Comparison of ENCODE assay signal across 29 cellular contexts in genomic region chr18:45980229-45980628, GRCh38.
"Had no signal": no experiment of that assay in that cellular context is flagged by ENCODE, and none has a peak within 500 bp of the region (broad histone marks: within the 10 kb centered on the region; RNA-seq: fewer than 3 reads in every experiment).

No MANE protein-coding gene starts in this region.

- H3K9ac ChIP-seq: neural progenitor cell had no signal

- H3K9me3 ChIP-seq: body of pancreas, colonic mucosa, gastrocnemius medialis, lower lobe of right lung, psoas muscle, stomach, thyroid gland, upper lobe of right lung had no signal

- ATAC-seq: activated T-cell treated with anti-CD3 and anti-CD28 coated beads, Interleukin-2, amount 50 U/mL, for 72 hours; body of pancreas; gastrocnemius medialis; lower lobe of right lung; natural killer cell; psoas muscle; stimulated activated naive B cell treated with anti-CD40 and anti-IgM and Interleukin-4, amounts not matched to agents 10 μg/mL and 1 μg/mL and 100 μg/mL, for 72 hours; upper lobe of right lung had no signal

- DNase-seq: activated CD4-positive, alpha-beta T cell treated with anti-CD3 and anti-CD28 coated beads for 4 hours; activated CD4-positive, alpha-beta T cell treated with anti-CD3 and anti-CD28 coated beads, Interleukin-2, amount 50 U/mL, for 4 hours; activated naive CD4-positive, alpha-beta T cell treated with Interleukin-2 at 50 U/mL for 16 hours; activated T-cell treated with anti-CD3 and anti-CD28 coated beads for 4 hours; activated T-cell treated with anti-CD3 and anti-CD28 coated beads, Interleukin-2, amount 50 U/mL, for 72 hours; aorta; body of pancreas; cerebellar nuclear complex; colonic mucosa; effector CD8-positive, alpha-beta T cell; gastrocnemius medialis; hypothalamus; immature natural killer cell; kidney; lower lobe of right lung; mesenchymal stem cell; natural killer cell; psoas muscle; stimulated activated CD4-positive, alpha-beta T cell treated with anti-CD3 and anti-CD28 coated beads, Interleukin-15, amount 100 ng/mL, for 24 hours; stimulated activated CD4-positive, alpha-beta T cell treated with anti-CD3 and anti-CD28 coated beads, Interleukin-2, amount 100 ng/mL, for 24 hours; stimulated activated naive B cell treated with anti-CD40 and anti-IgM and Interleukin-4, amounts not matched to agents 10 μg/mL and 1 μg/mL and 100 μg/mL, for 72 hours; stomach; T-helper 2 cell; thyroid gland; upper lobe of right lung had no signal

- H3K36me3 ChIP-seq: colonic mucosa, gastrocnemius medialis, lower lobe of right lung, neural progenitor cell, thyroid gland, upper lobe of right lung had no signal

- H3K4me1 ChIP-seq: colonic mucosa, lower lobe of right lung, neural progenitor cell, upper lobe of right lung had no signal

- H3K27ac ChIP-seq: body of pancreas, colonic mucosa, epithelial cell of prostate, gastrocnemius medialis, lower lobe of right lung, neural progenitor cell, psoas muscle, stomach, thyroid gland, upper lobe of right lung, VCaP had no signal

- H2AFZ ChIP-seq: neural progenitor cell had no signal

- H3K4me2 ChIP-seq: neural progenitor cell had no signal

- FAIRE-seq: endometrium, kidney had no signal

- H3K4me3 ChIP-seq: body of pancreas, colonic mucosa, gastrocnemius medialis, lower lobe of right lung, neural progenitor cell, psoas muscle, stomach, thyroid gland, upper lobe of right lung had no signal

- H3K27me3 ChIP-seq: body of pancreas, colonic mucosa, gastrocnemius medialis, neural progenitor cell, stomach, thyroid gland, upper lobe of right lung had no signal
